23 cellular contexts compared by ENCODE assay signal in genomic region chr5:154359222-154359583, GRCh38.
DNase-seq lines count a peak whose midpoint lies in the region; ATAC-seq and TF ChIP-seq lines count a peak whose summit lies in the region.
"Had no signal": no experiment of that assay in that cellular context is flagged by ENCODE, and none has a peak within 500 bp of the region (broad histone marks: within the 10 kb centered on the region; RNA-seq: fewer than 3 reads in every experiment).

No MANE protein-coding gene starts in this region.

- H3K4me1 ChIP-seq in BE2C, result no peaks in the 10 kb centered on the region
- H3K4me1 ChIP-seq in ovary (ENCODE audit: insufficient read depth), result peaks cover 34% of the 10 kb centered on the region
- H3K4me1 ChIP-seq: psoas muscle had no signal

- TF ChIP-seq CTCF in BE2C (IDR thresholded peaks at IDR 0.05; ENCODE audit: low read depth, low read length) (0 out of 2 replicates have a peak, but pooled peaks have one; percentile 1), fibroblast of villous mesenchyme (IDR thresholded peaks at IDR 0.05; ENCODE audit: insufficient read depth, low read depth, low read length) (no peak), ovary (IDR thresholded peaks at IDR 0.05) (peak in 1 of 3 donors; percentile 38), GM13976 (IDR thresholded peaks at IDR 0.05; ENCODE audit: borderline replicate concordance, control extremely low read depth, extremely low read depth, insufficient read depth, missing control alignments) (no peak)

- peak overlapping the region; percentile 26 to 78 for H3K27ac ChIP-seq in ovary
- H3K27ac ChIP-seq: GM23248, psoas muscle, skin epidermis, uterus had no signal

- H3K36me3 ChIP-seq in BE2C (no peaks in the 10 kb centered on the region), ovary (no peaks in the 10 kb centered on the region)
- H3K36me3 ChIP-seq: uterus had no signal

- H3K9me3 ChIP-seq in BE2C, result no peaks in the 10 kb centered on the region
- no peaks in the 10 kb centered on the region for H3K9me3 ChIP-seq in ovary
- H3K9me3 ChIP-seq: psoas muscle, uterus had no signal

- no peak for TF ChIP-seq POLR2A in ovary (IDR thresholded peaks at IDR 0.05)

- ATAC-seq in HG02870 (IDR thresholded peaks at IDR 0.05; ENCODE audit: unreplicated experiment), result no peak
- ATAC-seq: activated naive CD4-positive, alpha-beta T cell treated with anti-CD3 and anti-CD28 coated beads, Interleukin-2, amount 50 U/mL, for 72 hours; activated T-helper 17 cell treated with anti-CD3 and anti-CD28 coated beads, Interleukin-2, amount 50 U/mL, for 72 hours; left lobe of liver; natural killer cell treated with Interleukin-12 subunit alpha and Interleukin-12 subunit beta and Interleukin-15 and Interleukin-18, amount 100 ng/mL, for 72 hours; psoas muscle had no signal

- no peak for DNase-seq in BE2C
- peak; percentile 63 for DNase-seq in RPMI7951 (ENCODE audit: low read depth)
- DNase-seq in fibroblast of villous mesenchyme (ENCODE audit: low read depth), result peak; percentile 82
- DNase-seq in ovary, result peak; percentile 50 to 68 (median 66)
- DNase-seq in NCI-H510A (lab: John Stamatoyannopoulos, UW), result no peak
- no peak for DNase-seq in Kasumi-1 (lab: John Stamatoyannopoulos, UW)
- no peak for DNase-seq in GM13976 (ENCODE audit: low spot score)
- DNase-seq: activated CD4-positive, alpha-beta T cell treated with anti-CD3 and anti-CD28 coated beads, Interleukin-2, amount 50 U/mL, for 1 hour; CD8-positive, alpha-beta memory T cell; cerebellar nuclear complex; GM23248; NCI-H2171 treated with DMSO at 0.1 percent for 48 hours; NCI-H748 treated with DMSO at 0.1 percent for 48 hours; psoas muscle; stimulated activated CD4-positive, alpha-beta T cell treated with anti-CD3 and anti-CD28 coated beads, Interleukin-2, amount 100 ng/mL, for 24 hours; T-helper 9 cell; uterus had no signal

- H3K4me3 ChIP-seq in BE2C (ENCODE audit: low read depth, low read length), result no peak overlapping the region
- no peak overlapping the region for H3K4me3 ChIP-seq in fibroblast of villous mesenchyme (ENCODE audit: low read depth, low read length)
- H3K4me3 ChIP-seq in ovary, result no peak overlapping the region
- H3K4me3 ChIP-seq: GM23248, psoas muscle, skin epidermis, uterus had no signal

- WGBS in ovary, 3 donors, result 2 to 24% (median 8%) methylated on average over 4 of the region's 4 CpGs

- in situ Hi-C loops in GM13976 (cut with MboI; ENCODE audit: low sequenced_read_pairs, unreplicated experiment), result no loop called here

- intact Hi-C loops in ovary (cut with DNase I), result loop anchor here in 1 of 4 donors (10.0 kb wide), 1 partner anchor 164 kb away; the partner anchor contains the start of gene GALNT10

- H3K27me3 ChIP-seq in BE2C (no peaks in the 10 kb centered on the region), ovary (no peaks in the 10 kb centered on the region)
- H3K27me3 ChIP-seq: uterus had no signal

- TF ChIP-seq EP300 in ovary (IDR thresholded peaks at IDR 0.05), result no peak

Comparison
In these comparisons a context has a peak if more than half of its experiments do, and no peak if none do; other contexts are left out.
1. DNase-seq: peak in RPMI7951 (single experiment), fibroblast of villous mesenchyme (single experiment) and ovary (5 of 5); none in BE2C (single experiment), NCI-H510A (single experiment), Kasumi-1 (0 of 2) and GM13976 (single experiment).